In the genomic region with DNA sequence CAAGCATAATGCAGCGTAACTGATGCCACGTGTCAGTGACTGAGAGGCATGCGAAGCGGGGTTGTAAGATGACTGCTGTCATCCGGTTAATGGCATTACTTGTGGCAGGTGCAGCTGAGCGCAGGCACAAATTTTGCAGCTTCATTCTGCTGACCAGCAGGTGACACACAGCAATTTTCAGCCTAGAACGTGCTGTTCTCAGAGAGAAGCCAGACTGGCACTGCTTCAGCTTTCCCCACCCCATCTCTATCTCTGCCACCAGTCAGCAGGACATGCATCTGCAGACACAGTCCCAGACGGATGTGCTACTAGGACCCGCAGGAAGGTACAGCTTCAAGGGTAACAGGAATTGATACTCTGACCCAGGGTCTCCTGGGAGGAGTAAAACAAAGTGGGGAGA, we compare ENCODE assay signal across 16 cellular contexts.
DNase-seq lines count a peak whose midpoint lies in the region; ATAC-seq and TF ChIP-seq lines count a peak whose summit lies in the region.
"Had no signal": no experiment of that assay in that cellular context is flagged by ENCODE, and none has a peak within 500 bp of the region (broad histone marks: within the 10 kb centered on the region; RNA-seq: fewer than 3 reads in every experiment).

No MANE protein-coding gene starts in this region.

- H3K4me3 Mint-ChIP-seq in glutamatergic neuron (ENCODE audit: unreplicated experiment): no peak overlapping the region
- H3K4me3 Mint-ChIP-seq in activated CD8-positive, alpha-beta T cell treated with anti-CD3 and anti-CD28 coated beads for 36 hours: no peak overlapping the region
- H3K4me3 Mint-ChIP-seq: CD4-positive, CD25-positive, alpha-beta regulatory T cell had no signal

- no peaks in the 10 kb centered on the region for H3K36me3 Mint-ChIP-seq in glutamatergic neuron (ENCODE audit: unreplicated experiment)
- peaks cover 1% of the 10 kb centered on the region for H3K36me3 Mint-ChIP-seq in activated CD8-positive, alpha-beta T cell treated with anti-CD3 and anti-CD28 coated beads for 36 hours (ENCODE audit: low read depth)

- CTCF ChIA-PET in activated CD8-positive, alpha-beta T cell treated with anti-CD3 and anti-CD28 coated beads for 36 hours (lab: Charles Lee): no interaction called here

- no peak overlapping the region for H3K27ac Mint-ChIP-seq in glutamatergic neuron (ENCODE audit: unreplicated experiment)
- H3K27ac Mint-ChIP-seq in activated CD8-positive, alpha-beta T cell treated with anti-CD3 and anti-CD28 coated beads for 36 hours: no peak overlapping the region
- H3K27ac Mint-ChIP-seq: CD4-positive, CD25-positive, alpha-beta regulatory T cell had no signal

- no peak for TF ChIP-seq CTCF in glutamatergic neuron (IDR thresholded peaks at IDR 0.05; ENCODE audit: partially characterized antibody, unreplicated experiment)
- TF ChIP-seq CTCF in activated CD8-positive, alpha-beta T cell treated with anti-CD3 and anti-CD28 coated beads for 36 hours (IDR thresholded peaks at IDR 0.05): no peak

- peaks cover 16% of the 10 kb centered on the region for H3K4me1 Mint-ChIP-seq in glutamatergic neuron (ENCODE audit: low read depth, unreplicated experiment)
- no peaks in the 10 kb centered on the region for H3K4me1 Mint-ChIP-seq in activated CD8-positive, alpha-beta T cell treated with anti-CD3 and anti-CD28 coated beads for 36 hours (ENCODE audit: low read depth)

- in situ Hi-C loops in Caki2 (cut with HindIII; ENCODE audit: low pct_unique_long_range_greater_than_20kb, low sequenced_read_pairs): no loop called here

- H3K9me3 Mint-ChIP-seq in glutamatergic neuron (ENCODE audit: unreplicated experiment): peaks cover 4% of the 10 kb centered on the region
- H3K9me3 Mint-ChIP-seq in activated CD8-positive, alpha-beta T cell treated with anti-CD3 and anti-CD28 coated beads for 36 hours: no peaks in the 10 kb centered on the region
- H3K9me3 Mint-ChIP-seq: CD4-positive, CD25-positive, alpha-beta regulatory T cell had no signal

- DNase-seq in Caki2 (ENCODE audit: low read depth): peak; percentile 66
- peak; percentile 79 for DNase-seq in NCI-H82 (lab: John Stamatoyannopoulos, UW)
- peak; percentile 22 for DNase-seq in glutamatergic neuron
- peak; percentile 42 for DNase-seq in retina
- DNase-seq in activated CD8-positive, alpha-beta T cell treated with anti-CD3 and anti-CD28 coated beads for 36 hours: no peak
- no peak for DNase-seq in EL
- DNase-seq in ureter (ENCODE audit: low spot score): no peak
- DNase-seq: ACHN; AML-193; Caco-2; CD4-positive, CD25-positive, alpha-beta regulatory T cell; GM23248; HCEC 1CT; MV-4-11; NCI-H187 treated with DMSO at 0.1 percent for 48 hours; NCI-H526 treated with DMSO at 0.1 percent for 48 hours had no signal

- peaks cover 3% of the 10 kb centered on the region for H3K27me3 Mint-ChIP-seq in glutamatergic neuron (ENCODE audit: unreplicated experiment)
- no peaks in the 10 kb centered on the region for H3K27me3 Mint-ChIP-seq in activated CD8-positive, alpha-beta T cell treated with anti-CD3 and anti-CD28 coated beads for 36 hours
- H3K27me3 Mint-ChIP-seq: CD4-positive, CD25-positive, alpha-beta regulatory T cell had no signal

- no peak for ATAC-seq in activated CD8-positive, alpha-beta T cell treated with anti-CD3 and anti-CD28 coated beads for 36 hours

- POLR2A ChIA-PET in activated CD8-positive, alpha-beta T cell treated with anti-CD3 and anti-CD28 coated beads for 36 hours (lab: Charles Lee): no interaction called here

- intact Hi-C loops in activated CD8-positive, alpha-beta T cell treated with anti-CD3 and anti-CD28 coated beads for 36 hours (cut with micrococcal nuclease): no loop called here

Comparison
In these comparisons a context has a peak if more than half of its experiments do, and no peak if none do; other contexts are left out.
1. DNase-seq: peak in Caki2 (single experiment), NCI-H82 (single experiment), glutamatergic neuron (single experiment) and retina (single experiment); none in activated CD8-positive, alpha-beta T cell treated with anti-CD3 and anti-CD28 coated beads for 36 hours (single experiment), EL (single experiment) and ureter (single experiment).